15 cellular contexts compared by ENCODE assay signal in genomic region chr11:45902452-45903380, GRCh38. TPM values are rescaled to one million over a fixed set of nuclear protein-coding genes. Genes with fewer than 3 reads are reported as not detected.
DNase-seq lines count a peak whose midpoint lies in the region; ATAC-seq, FAIRE-seq and TF ChIP-seq lines count a peak whose summit lies in the region.
"Had no signal": no experiment of that assay in that cellular context is flagged by ENCODE, and none has a peak within 500 bp of the region (broad histone marks: within the 10 kb centered on the region; RNA-seq: fewer than 3 reads in every experiment).

No MANE protein-coding gene starts in this region.

- intact Hi-C loops in A673 (cut with micrococcal nuclease; ENCODE audit: unreplicated experiment) (loop anchor here (1.0 kb wide), 1 partner anchor 46 kb away; no protein-coding TSS in a partner anchor), dorsolateral prefrontal cortex (cut with DNase I) (loop anchor here in 1 of 2 donors (1.0 to 5.0 kb wide), 2 partner anchors 15 to 55 kb away; partner anchors contain the start of genes CRY2 and PEX16)

- H2AK5ac ChIP-seq in neuronal stem cell (ENCODE audit: low read depth, low read length): no peak overlapping the region

- H2BK15ac ChIP-seq in neuronal stem cell (ENCODE audit: low read length): no peak overlapping the region

- peak overlapping the region; percentile 67 for H3K23ac ChIP-seq in neuronal stem cell (ENCODE audit: low read depth, low read length, poor library complexity)

- peaks cover 3% of the 10 kb centered on the region for H3K79me1 ChIP-seq in neuronal stem cell (ENCODE audit: low read depth, low read length)

- no peak overlapping the region for H3K4ac ChIP-seq in neuronal stem cell (ENCODE audit: low read length)

- no peak overlapping the region for H3K18ac ChIP-seq in neuronal stem cell (ENCODE audit: low read length)

- no peaks in the 10 kb centered on the region for H3K9me3 ChIP-seq in A673 (ENCODE audit: low read depth, low read length, poor library complexity, severe bottlenecking)
- H3K9me3 ChIP-seq in neuronal stem cell (replicated peaks in 1 of 2; ENCODE audit: control insufficient read depth in 2 of 2, insufficient read depth in 1 of 2, low read depth in 1 of 2, low read length in 2 of 2): no peaks in the 10 kb centered on the region
- H3K9me3 ChIP-seq: HAP-1 had no signal

- H3K36me3 ChIP-seq in A673 (ENCODE audit: insufficient read depth, low read length, poor library complexity, severe bottlenecking) (no peaks in the 10 kb centered on the region), neuronal stem cell (replicated peaks in 1 of 2; ENCODE audit: control insufficient read depth in 2 of 2, insufficient read depth in 2 of 2, low read length in 2 of 2) (peaks cover 15 to 32% of the 10 kb centered on the region in 2 donors)
- H3K36me3 ChIP-seq: HAP-1 had no signal

- POLR2A ChIA-PET in A673 (lab: Charles Lee; ENCODE audit: low non-redundant PET): no interaction called here

- no peak overlapping the region for H2BK120ac ChIP-seq in neuronal stem cell (ENCODE audit: low read depth, low read length)

- no peak overlapping the region for H4K91ac ChIP-seq in neuronal stem cell (ENCODE audit: low read depth, low read length, poor library complexity)

- no peak overlapping the region for H2BK12ac ChIP-seq in neuronal stem cell (ENCODE audit: low read length)

- H3K9ac ChIP-seq in neuronal stem cell (ENCODE audit: low read depth, low read length, poor library complexity): peak overlapping the region; percentile 40
- H3K9ac ChIP-seq: GM23248 had no signal

- ATAC-seq in HG03159 (IDR thresholded peaks at IDR 0.05; ENCODE audit: unreplicated experiment) (no peak), HG02938 (IDR thresholded peaks at IDR 0.05; ENCODE audit: unreplicated experiment) (no peak), GM18519 (IDR thresholded peaks at IDR 0.05; ENCODE audit: low FRiP score, unreplicated experiment) (no peak)

- no CpG with 5 or more reads among the region's 56 CpGs for WGBS in neuronal stem cell (ENCODE audit: extremely low coverage in 2 of 2, insufficient read length in 2 of 2, insufficient replicate concordance in 1 of 2), 2 donors

- H3K27ac ChIP-seq in A673 (ENCODE audit: low read depth, low read length, poor library complexity, severe bottlenecking) (no peak overlapping the region), angular gyrus (ENCODE audit: low read depth, low read length) (peak overlapping the region; percentile 99), dorsolateral prefrontal cortex (peak overlapping the region; percentile 83 to 100 (median 97)), neuronal stem cell (replicated peaks; ENCODE audit: low read length) (no peak overlapping the region)
- H3K27ac ChIP-seq: GM23248 had no signal

- H3K4me3 ChIP-seq in A673 (ENCODE audit: low read depth, low read length, poor library complexity, severe bottlenecking) (no peak overlapping the region), dorsolateral prefrontal cortex (peak overlapping the region in 56 of 59 donors; percentile 48 to 93 (median 79)), neuronal stem cell (ENCODE audit: low read length in 2 of 2) (no peak overlapping the region)
- H3K4me3 ChIP-seq: GM23248, HAP-1 had no signal

- no peak for TF ChIP-seq POLR2A in H54 (IDR thresholded peaks at IDR 0.05; ENCODE audit: low read depth, low read length)

- H3K4me2 ChIP-seq in neuronal stem cell (ENCODE audit: insufficient read depth, low read length, poor library complexity, severe bottlenecking): no peak overlapping the region

- TSS peak; percentile 21 for BruUV-seq in A673 (replicated peaks; lab: Mats Ljungman, UMichigan)

- no peaks in the 10 kb centered on the region for H3K27me3 ChIP-seq in A673 (replicated peaks; ENCODE audit: insufficient read depth, low read depth, low read length, poor library complexity)
- no peaks in the 10 kb centered on the region for H3K27me3 ChIP-seq in dorsolateral prefrontal cortex
- peaks cover 0 to 7% (median 0%) of the 10 kb centered on the region in 3 experiments for H3K27me3 ChIP-seq in neuronal stem cell (ENCODE audit: control insufficient read depth in 3 of 3, insufficient read depth in 3 of 3, low read depth in 1 of 3, low read length in 3 of 3)

- CTCF ChIA-PET in A673 (lab: Charles Lee): no interaction called here

- H3K4me1 ChIP-seq in A673 (ENCODE audit: insufficient read depth, low read length, poor library complexity, severe bottlenecking) (peaks cover 18% of the 10 kb centered on the region), neuronal stem cell (ENCODE audit: control insufficient read depth in 2 of 2, insufficient read depth in 1 of 2, low read depth in 1 of 2, low read length in 2 of 2) (peaks cover 18 to 27% of the 10 kb centered on the region in 2 donors)

- no peak for DNase-seq in A673 (ENCODE audit: low spot score)
- no peak for DNase-seq in dorsolateral prefrontal cortex
- DNase-seq in neuronal stem cell (ENCODE audit: low spot score): no peak
- DNase-seq in H54 (ENCODE audit: insufficient read length, low spot score): no peak
- DNase-seq: Calu3; CD4-positive, alpha-beta T cell; DMS 273 treated with DMSO at 0.1 percent for 48 hours; GM23248; HFFc6 had no signal

- H4K8ac ChIP-seq in neuronal stem cell (ENCODE audit: low read depth, low read length): peak overlapping the region; percentile 10

- no peak for FAIRE-seq in H54 (lab: Jason Lieb, UNC)

- no peak overlapping the region for H3K14ac ChIP-seq in neuronal stem cell (ENCODE audit: low read length)

- H2BK5ac ChIP-seq in neuronal stem cell (ENCODE audit: low read length): no peak overlapping the region

- TF ChIP-seq CTCF in A673 (conservative IDR thresholded peaks at IDR 0.05; ENCODE audit: low read depth, low read length) (no peak), dorsolateral prefrontal cortex (IDR thresholded peaks at IDR 0.05 in 54 of 56, conservative IDR thresholded peaks at IDR 0.05 in 2 of 56; ENCODE audit: low read depth in 1 of 56, partially characterized antibody in 56 of 56) (no peak)

- no peak overlapping the region for H2AFZ ChIP-seq in neuronal stem cell (ENCODE audit: low read length)
- H2AFZ ChIP-seq: GM23248 had no signal

RNA-seq across cellular contexts. Expression of gene FREY1, which starts 4.4 kb away (rescaled TPM):
- total RNA-seq in A673 (2021) (3.3 and 3.8 TPM in 2 replicates), dorsolateral prefrontal cortex (1 to 10 TPM in 60 of 120 experiments, under 1 TPM in 23, not detected in 37; 0.59 to 5.0 (median 1.4) TPM)
- 0.95 TPM for polyA plus RNA-seq in neuronal stem cell (2013, experiment 1 of 2)
- polyA plus RNA-seq in neuronal stem cell (2013, experiment 2 of 2): 0.93 TPM
- total RNA-seq: GM23248 had no signal
- polyA plus RNA-seq: GM23248 had no signal

RNA-seq across cellular contexts. Expression of gene PEX16, which starts 15.0 kb away (rescaled TPM):
- total RNA-seq in A673 (2021) (64.1 and 68.9 TPM in 2 replicates), dorsolateral prefrontal cortex (10 to 100 TPM; 26.7 to 59.7 (median 43.8) TPM)
- polyA plus RNA-seq in neuronal stem cell (2013, experiment 1 of 2): 23.1 TPM
- 19.6 TPM for polyA plus RNA-seq in neuronal stem cell (2013, experiment 2 of 2)

RNA-seq across cellular contexts. Expression of gene MAPK8IP1, which starts 17.3 kb away (rescaled TPM):
- total RNA-seq in A673 (2021) (46.0 and 46.2 TPM in 2 replicates), dorsolateral prefrontal cortex (100 to 1,000 TPM; 164 to 333 (median 223) TPM)
- polyA plus RNA-seq in neuronal stem cell (2013, experiment 1 of 2): 13.4 TPM
- polyA plus RNA-seq in neuronal stem cell (2013, experiment 2 of 2): 11.6 TPM

RNA-seq across cellular contexts. Expression of gene LARGE2, which starts 19.7 kb away (rescaled TPM):
- total RNA-seq in A673 (2021) (9.1 and 10.9 TPM in 2 replicates), dorsolateral prefrontal cortex (1 to 10 TPM in 1 of 120 experiments, under 1 TPM in 5, not detected in 114; 0.29 to 1.3 (median 0.40) TPM)
- polyA plus RNA-seq in neuronal stem cell (2013, experiment 1 of 2): 16.5 TPM
- polyA plus RNA-seq in neuronal stem cell (2013, experiment 2 of 2): 15.7 TPM
- total RNA-seq: A172, GM23248, HFFc6 had no signal
- polyA plus RNA-seq: GM23248 had no signal

RNA-seq across cellular contexts. Expression of gene CRY2, which starts 55.4 kb away (rescaled TPM):
- total RNA-seq in A673 (2021) (46.4 and 47.0 TPM in 2 replicates), dorsolateral prefrontal cortex (100 to 1,000 TPM in 43 of 120 experiments, 10 to 100 TPM in 77; 65.9 to 159 (median 95.3) TPM)
- polyA plus RNA-seq in neuronal stem cell (2013, experiment 1 of 2): 7.4 TPM
- polyA plus RNA-seq in neuronal stem cell (2013, experiment 2 of 2): 7.4 TPM

Comparison
In these comparisons a context has a peak if more than half of its experiments do, and no peak if none do; other contexts are left out.
1. H3K27ac ChIP-seq: peak in angular gyrus (single experiment) and dorsolateral prefrontal cortex (59 of 59); none in A673 (single experiment) and neuronal stem cell (single experiment).
2. H3K4me3 ChIP-seq: peak in dorsolateral prefrontal cortex (56 of 59); none in A673 (single experiment) and neuronal stem cell (0 of 2).